In genomic region chr11:133790995-133791394, GRCh38 we compare ENCODE assay signal across 16 cellular contexts. TPM values are rescaled to one million over a fixed set of nuclear protein-coding genes. Genes with fewer than 3 reads are reported as not detected.
"Had no signal": no experiment of that assay in that cellular context is flagged by ENCODE, and none has a peak within 500 bp of the region (broad histone marks: within the 10 kb centered on the region; RNA-seq: fewer than 3 reads in every experiment).

No MANE protein-coding gene starts in this region.

- H3K4me1 ChIP-seq: Peyer's patch had no signal

- H3K4me3 ChIP-seq: Peyer's patch had no signal

- H3K36me3 ChIP-seq: Peyer's patch had no signal

- H3K9me3 ChIP-seq: Peyer's patch had no signal

- DNase-seq: activated CD4-positive, alpha-beta T cell treated with anti-CD3 and anti-CD28 coated beads for 4 hours; activated CD4-positive, alpha-beta T cell treated with anti-CD3 and anti-CD28 coated beads, Interleukin-2, amount 50 U/mL, for 48 hours; activated gamma-delta T cell; activated naive CD4-positive, alpha-beta T cell treated with anti-CD3 and anti-CD28 coated beads for 36 hours; activated T-cell treated with anti-CD3 and anti-CD28 coated beads, Interleukin-2, amount 50 U/mL, for 4 hours; amygdala; NCI-H1092; NCI-H774; Peyer's patch; SHP77 had no signal

- ATAC-seq: activated CD4-positive, CD25-positive, alpha-beta regulatory T cell treated with anti-CD3 and anti-CD28 coated beads, Interleukin-2, amount 50 U/mL, for 24 hours; activated T-cell treated with anti-CD3 and anti-CD28 coated beads, Interleukin-2, amount 50 U/mL, for 4 hours had no signal

- H3K27ac ChIP-seq: KMS-11, Peyer's patch had no signal

RNA-seq across cellular contexts. Expression of gene SPATA19, which starts 54.3 kb away (rescaled TPM):
- total RNA-seq: activated naive CD4-positive, alpha-beta T cell treated with anti-CD3 and anti-CD28 coated beads for 36 hours; activated T-cell treated with anti-CD3 and anti-CD28 coated beads, Interleukin-2, amount 50 U/mL, for 4 hours; astrocyte; MCF 10A; NCI-H460; Peyer's patch; SK-MEL-5 had no signal
